1 cellular context compared by ENCODE assay signal in the genomic region with DNA sequence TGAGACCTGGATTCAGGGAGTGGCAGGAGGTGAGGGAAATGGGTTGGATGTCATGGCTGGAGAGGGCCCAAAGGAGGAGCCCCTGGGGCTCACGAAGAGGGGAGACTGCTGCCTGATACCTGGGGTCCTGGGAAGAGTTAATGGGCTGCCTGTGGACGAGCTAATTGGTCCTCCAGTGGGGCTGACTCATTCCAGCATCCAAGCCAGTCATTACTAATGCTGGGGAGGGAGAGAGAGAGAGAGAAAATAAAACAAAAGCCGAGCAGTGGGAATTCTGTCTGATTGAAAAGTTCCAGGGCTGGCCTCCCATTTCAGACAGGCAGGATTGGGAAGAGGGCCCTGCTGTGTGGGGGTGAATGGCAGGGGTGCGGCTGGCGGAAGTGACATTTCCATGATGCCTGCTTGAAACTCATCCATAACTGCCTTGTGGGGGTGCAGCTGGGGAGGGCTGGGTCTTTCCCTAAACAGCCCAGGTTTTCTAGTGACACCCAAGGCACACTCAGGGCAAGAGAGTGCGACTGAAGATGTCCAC.
TF ChIP-seq lines count a peak whose summit lies in the region.

No MANE protein-coding gene starts in this region.

TF ChIP-seq in SK-N-SH treated with all-trans-retinoic acid at 6 μM for 48 hours, 23 proteins besides CTCF, POLR2A, EP300 and RAD21 (continued from another document):
- TF ChIP-seq, protein P1, sequence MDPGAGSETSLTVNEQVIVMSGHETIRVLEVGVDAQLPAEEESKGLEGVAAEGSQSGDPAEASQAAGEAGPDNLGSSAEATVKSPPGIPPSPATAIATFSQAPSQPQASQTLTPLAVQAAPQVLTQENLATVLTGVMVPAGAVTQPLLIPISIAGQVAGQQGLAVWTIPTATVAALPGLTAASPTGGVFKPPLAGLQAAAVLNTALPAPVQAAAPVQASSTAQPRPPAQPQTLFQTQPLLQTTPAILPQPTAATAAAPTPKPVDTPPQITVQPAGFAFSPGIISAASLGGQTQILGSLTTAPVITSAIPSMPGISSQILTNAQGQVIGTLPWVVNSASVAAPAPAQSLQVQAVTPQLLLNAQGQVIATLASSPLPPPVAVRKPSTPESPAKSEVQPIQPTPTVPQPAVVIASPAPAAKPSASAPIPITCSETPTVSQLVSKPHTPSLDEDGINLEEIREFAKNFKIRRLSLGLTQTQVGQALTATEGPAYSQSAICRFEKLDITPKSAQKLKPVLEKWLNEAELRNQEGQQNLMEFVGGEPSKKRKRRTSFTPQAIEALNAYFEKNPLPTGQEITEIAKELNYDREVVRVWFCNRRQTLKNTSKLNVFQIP (CRISPR knock-in tag; IDR thresholded peaks at IDR 0.05; ENCODE audit: borderline replicate concordance, low read depth), result no peak
- TF ChIP-seq CSDC2 (CRISPR knock-in tag; IDR thresholded peaks at IDR 0.05) (no peak), RARB (CRISPR knock-in tag; IDR thresholded peaks at IDR 0.05) (no peak), ISL1 (CRISPR knock-in tag; IDR thresholded peaks at IDR 0.05) (no peak), ZNF565 (CRISPR knock-in tag; conservative IDR thresholded peaks at IDR 0.05; ENCODE audit: low read depth) (no peak), TOX (CRISPR knock-in tag; IDR thresholded peaks at IDR 0.05; ENCODE audit: borderline replicate concordance) (no peak), OSR1 (CRISPR knock-in tag; IDR thresholded peaks at IDR 0.05) (no peak)
- TF ChIP-seq, protein P2, sequence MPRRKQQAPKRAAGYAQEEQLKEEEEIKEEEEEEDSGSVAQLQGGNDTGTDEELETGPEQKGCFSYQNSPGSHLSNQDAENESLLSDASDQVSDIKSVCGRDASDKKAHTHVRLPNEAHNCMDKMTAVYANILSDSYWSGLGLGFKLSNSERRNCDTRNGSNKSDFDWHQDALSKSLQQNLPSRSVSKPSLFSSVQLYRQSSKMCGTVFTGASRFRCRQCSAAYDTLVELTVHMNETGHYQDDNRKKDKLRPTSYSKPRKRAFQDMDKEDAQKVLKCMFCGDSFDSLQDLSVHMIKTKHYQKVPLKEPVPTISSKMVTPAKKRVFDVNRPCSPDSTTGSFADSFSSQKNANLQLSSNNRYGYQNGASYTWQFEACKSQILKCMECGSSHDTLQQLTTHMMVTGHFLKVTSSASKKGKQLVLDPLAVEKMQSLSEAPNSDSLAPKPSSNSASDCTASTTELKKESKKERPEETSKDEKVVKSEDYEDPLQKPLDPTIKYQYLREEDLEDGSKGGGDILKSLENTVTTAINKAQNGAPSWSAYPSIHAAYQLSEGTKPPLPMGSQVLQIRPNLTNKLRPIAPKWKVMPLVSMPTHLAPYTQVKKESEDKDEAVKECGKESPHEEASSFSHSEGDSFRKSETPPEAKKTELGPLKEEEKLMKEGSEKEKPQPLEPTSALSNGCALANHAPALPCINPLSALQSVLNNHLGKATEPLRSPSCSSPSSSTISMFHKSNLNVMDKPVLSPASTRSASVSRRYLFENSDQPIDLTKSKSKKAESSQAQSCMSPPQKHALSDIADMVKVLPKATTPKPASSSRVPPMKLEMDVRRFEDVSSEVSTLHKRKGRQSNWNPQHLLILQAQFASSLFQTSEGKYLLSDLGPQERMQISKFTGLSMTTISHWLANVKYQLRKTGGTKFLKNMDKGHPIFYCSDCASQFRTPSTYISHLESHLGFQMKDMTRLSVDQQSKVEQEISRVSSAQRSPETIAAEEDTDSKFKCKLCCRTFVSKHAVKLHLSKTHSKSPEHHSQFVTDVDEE (CRISPR knock-in tag; IDR thresholded peaks at IDR 0.05), result no peak
